Comparison of ENCODE assay signal across 1 cellular context in genomic region chr3:185807455-185808068, GRCh38.
TF ChIP-seq lines count a peak whose summit lies in the region.

No MANE protein-coding gene starts in this region.

TF ChIP-seq in HCT116, 20 proteins besides CTCF, POLR2A, EP300 and RAD21 (continued from another document):
- no peak for TF ChIP-seq SRF (IDR thresholded peaks at IDR 0.05; ENCODE audit: low read depth)
- no peak for TF ChIP-seq EGR1 (IDR thresholded peaks at IDR 0.05; ENCODE audit: low read depth)
- TF ChIP-seq MAX (IDR thresholded peaks at IDR 0.05) = peak; percentile 71
- TF ChIP-seq YY1 (IDR thresholded peaks at IDR 0.05; ENCODE audit: extremely low read depth, insufficient replicate concordance, low read depth, low read length) = peak; percentile 61
- TF ChIP-seq FOSL1 (IDR thresholded peaks at IDR 0.05; ENCODE audit: low read depth) = peak; percentile 71
- no peak for TF ChIP-seq REST (IDR thresholded peaks at IDR 0.05; ENCODE audit: low read depth)
- peak; percentile 40; the same call in 1 of the 2 replicates for TF ChIP-seq POLR2AphosphoS5 (IDR thresholded peaks at IDR 0.05; ENCODE audit: low read depth, low read length)
- peak; percentile 98 for TF ChIP-seq CBX3 (IDR thresholded peaks at IDR 0.05; ENCODE audit: low read depth)
- TF ChIP-seq SP1 (IDR thresholded peaks at IDR 0.05; ENCODE audit: low read depth) = peak; percentile 67
- no peak for TF ChIP-seq EZH2 (IDR thresholded peaks at IDR 0.05)
- no peak for TF ChIP-seq ZBTB33 (IDR thresholded peaks at IDR 0.05; ENCODE audit: extremely low read depth, insufficient replicate concordance, low read length)
- peak; percentile 80 for TF ChIP-seq JUND (IDR thresholded peaks at IDR 0.05)
